In the genomic region with DNA sequence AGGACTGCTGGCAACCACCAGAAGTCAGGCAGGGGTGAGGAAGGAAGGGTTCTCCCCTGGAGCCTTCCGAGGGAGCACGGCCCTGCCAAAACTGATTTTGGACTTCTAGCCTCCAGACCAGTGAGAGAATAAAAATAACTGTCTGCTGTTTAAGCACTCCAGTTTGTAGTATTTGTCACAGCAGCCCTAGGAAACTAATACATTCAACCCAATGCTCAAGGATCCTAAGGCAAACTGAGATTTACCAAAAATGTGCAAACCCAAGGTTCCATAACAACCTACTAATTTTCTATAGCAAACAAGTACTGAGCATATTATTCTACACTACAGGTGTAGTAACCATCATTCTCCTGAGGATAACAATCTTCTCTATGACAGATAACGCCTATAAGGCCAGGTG, we compare ENCODE assay signal across 23 cellular contexts. TPM values are rescaled to one million over a fixed set of nuclear protein-coding genes. Genes with fewer than 3 reads are reported as not detected.
A peak's percentile ranks its signal among the peaks of the same experiment; 100 is the strongest.
DNase-seq lines count a peak whose midpoint lies in the region; ATAC-seq, FAIRE-seq and TF ChIP-seq lines count a peak whose summit lies in the region.
"Had no signal": no experiment of that assay in that cellular context is flagged by ENCODE, and none has a peak within 500 bp of the region (broad histone marks: within the 10 kb centered on the region; RNA-seq: fewer than 3 reads in every experiment).

No MANE protein-coding gene starts in this region.

- TF ChIP-seq POLR2A in GM12878 (IDR thresholded peaks at IDR 0.05; ENCODE audit: low read depth, low read length): no peak

- H3K36me3 ChIP-seq in GM12878 (ENCODE audit: control insufficient read depth in 2 of 2, insufficient read depth in 2 of 2, low read length in 1 of 2): peaks cover 0 to 6% of the 10 kb centered on the region in 2 experiments; a peak in 2 of 4 replicates
- H3K36me3 ChIP-seq in mesenchymal stem cell (ENCODE audit: control insufficient read depth in 1 of 2, insufficient read depth in 2 of 2, low read depth in 1 of 2, low read length in 2 of 2): peaks cover 0 to 30% of the 10 kb centered on the region in 2 experiments
- H3K36me3 ChIP-seq in left lung: peaks cover 0 to 13% of the 10 kb centered on the region in 2 donors
- H3K36me3 ChIP-seq: BE2C had no signal

- no TSS peak for BruUV-seq in GM12878 (replicated peaks; lab: Mats Ljungman, UMichigan)

- SMC1A ChIA-PET in GM12878 (lab: Charles Lee; ENCODE audit: uncharacterized antibody, unreplicated experiment): no interaction called here

- no peak overlapping the region for H2BK15ac ChIP-seq in mesenchymal stem cell (ENCODE audit: low read depth, poor library complexity, severe bottlenecking)

- POLR2A ChIA-PET in CD4-positive, alpha-beta T cell (lab: Charles Lee): no interaction called here
- POLR2A ChIA-PET in GM12878 (lab: Charles Lee): interaction anchor here (0.6 kb wide), 1 partner anchor 25 kb away, joined by 7 read pairs; no protein-coding TSS in a partner anchor

- in situ Hi-C loops in GM12878 (cut with MboI): no loop called here

- H3K79me1 ChIP-seq in mesenchymal stem cell (replicated peaks; ENCODE audit: low read length, poor library complexity, severe bottlenecking): peaks cover 24% of the 10 kb centered on the region

- H3K14ac ChIP-seq in mesenchymal stem cell (ENCODE audit: low read length in 2 of 2): no peak overlapping the region

- H3K36me3 Mint-ChIP-seq in CD4-positive, alpha-beta T cell (ENCODE audit: low read depth): peaks cover 66% of the 10 kb centered on the region
- H3K36me3 Mint-ChIP-seq in stimulated activated effector memory CD8-positive, alpha-beta T cell treated with anti-CD3 and anti-CD28 coated beads, Interleukin-12 subunit alpha, Interleukin-12 subunit beta, amount 100 ng/mL, for 72 hours: peaks cover 24% of the 10 kb centered on the region

- H2BK5ac ChIP-seq in mesenchymal stem cell (ENCODE audit: low read depth, low read length, poor library complexity, severe bottlenecking): no peak overlapping the region

- RAD21 ChIA-PET in GM12878 (lab: Charles Lee; ENCODE audit: unreplicated experiment): no interaction called here

- TF ChIP-seq EP300 in GM12878 (IDR thresholded peaks at IDR 0.05; ENCODE audit: borderline replicate concordance in 1 of 2, control insufficient read depth in 1 of 2, low read depth in 2 of 2, low read length in 2 of 2): no peak

- no peak overlapping the region for H3K4me2 ChIP-seq in GM12878 (ENCODE audit: control insufficient read depth, insufficient read depth)
- no peak overlapping the region for H3K4me2 ChIP-seq in mesenchymal stem cell (ENCODE audit: low read length, poor library complexity, severe bottlenecking)
- H3K4me2 ChIP-seq: BLaER1 had no signal

- no peak overlapping the region for H2AFZ ChIP-seq in GM12878 (ENCODE audit: control insufficient read depth, low read depth, low read length)
- no peak overlapping the region for H2AFZ ChIP-seq in mesenchymal stem cell (ENCODE audit: low read depth, low read length)

- H4K8ac ChIP-seq in mesenchymal stem cell (ENCODE audit: low read length): no peak overlapping the region

- ATAC-seq in CD4-positive, alpha-beta T cell (ENCODE audit: poor library complexity): no peak
- ATAC-seq in GM12878 (no peak), left lung (no peak)
- ATAC-seq in stimulated activated effector memory CD8-positive, alpha-beta T cell treated with anti-CD3 and anti-CD28 coated beads, Interleukin-12 subunit alpha, Interleukin-12 subunit beta, amount 100 ng/mL, for 72 hours: no peak
- ATAC-seq: CD8-positive, alpha-beta T cell had no signal

- H3K9me3 ChIP-seq in CD4-positive, alpha-beta T cell (ENCODE audit: control insufficient read depth, low read length): no peaks in the 10 kb centered on the region
- H3K9me3 ChIP-seq in GM12878 (replicated peaks; ENCODE audit: control insufficient read depth, insufficient read depth, low read length): no peaks in the 10 kb centered on the region
- H3K9me3 ChIP-seq in mesenchymal stem cell (ENCODE audit: control insufficient read depth, low read length): no peaks in the 10 kb centered on the region
- no peaks in the 10 kb centered on the region for H3K9me3 ChIP-seq in left lung
- H3K9me3 ChIP-seq: BE2C, BLaER1, Caco-2 had no signal

- H3K4ac ChIP-seq in mesenchymal stem cell (ENCODE audit: low read depth in 1 of 2, low read length in 2 of 2): no peak overlapping the region

- 97% methylated on average over 3 of the region's 3 CpGs for WGBS in GM12878 (ENCODE audit: insufficient coverage, insufficient replicate concordance, low lambda C conversion rate, missing lambda C conversion rate)
- 100% methylated on average over 2 of the region's 3 CpGs for WGBS in mesenchymal stem cell

- H3K79me2 ChIP-seq in GM12878 (ENCODE audit: control insufficient read depth, insufficient read depth, low read length): no peaks in the 10 kb centered on the region; the same call in none of the 2 replicates

- no peaks in the 10 kb centered on the region; the same call in 1 of the 2 replicates for H4K20me1 ChIP-seq in GM12878 (ENCODE audit: control insufficient read depth, insufficient read depth)

- peak overlapping the region; percentile 13 for H3K27ac Mint-ChIP-seq in CD4-positive, alpha-beta T cell
- peak overlapping the region; percentile 38 for H3K27ac Mint-ChIP-seq in stimulated activated effector memory CD8-positive, alpha-beta T cell treated with anti-CD3 and anti-CD28 coated beads, Interleukin-12 subunit alpha, Interleukin-12 subunit beta, amount 100 ng/mL, for 72 hours

- H2BK12ac ChIP-seq in mesenchymal stem cell (ENCODE audit: low read length in 2 of 2): no peak overlapping the region

- H3K27me3 ChIP-seq in CD4-positive, alpha-beta T cell (ENCODE audit: control insufficient read depth, insufficient read depth, low read length): no peaks in the 10 kb centered on the region
- H3K27me3 ChIP-seq in GM12878 (replicated peaks in 1 of 2; ENCODE audit: control insufficient read depth in 2 of 2, insufficient read depth in 2 of 2, low read length in 1 of 2): no peaks in the 10 kb centered on the region
- H3K27me3 ChIP-seq in mesenchymal stem cell (ENCODE audit: control insufficient read depth in 1 of 2, insufficient read depth in 1 of 2, low read length in 2 of 2): no peaks in the 10 kb centered on the region
- no peaks in the 10 kb centered on the region for H3K27me3 ChIP-seq in left lung
- H3K27me3 ChIP-seq: BE2C, BLaER1 had no signal

- H3K4me3 Mint-ChIP-seq in CD4-positive, alpha-beta T cell: no peak overlapping the region
- H3K4me3 Mint-ChIP-seq in stimulated activated effector memory CD8-positive, alpha-beta T cell treated with anti-CD3 and anti-CD28 coated beads, Interleukin-12 subunit alpha, Interleukin-12 subunit beta, amount 100 ng/mL, for 72 hours: no peak overlapping the region
- H3K4me3 Mint-ChIP-seq: CD14-positive monocyte; CD8-positive, alpha-beta T cell had no signal

- no peaks in the 10 kb centered on the region for H3K4me1 ChIP-seq in GM12878 (ENCODE audit: control insufficient read depth, insufficient read depth, low read length)
- H3K4me1 ChIP-seq in mesenchymal stem cell (ENCODE audit: control insufficient read depth, insufficient read depth, low read depth, low read length): peaks cover 5% of the 10 kb centered on the region
- H3K4me1 ChIP-seq in left lung: peaks cover 14 to 20% of the 10 kb centered on the region in 2 donors
- H3K4me1 ChIP-seq: BE2C had no signal

- no peak overlapping the region for H3K27ac ChIP-seq in CD4-positive, alpha-beta T cell (ENCODE audit: low read depth, low read length)
- H3K27ac ChIP-seq in GM12878 (ENCODE audit: control insufficient read depth, insufficient read depth): no peak overlapping the region
- no peak overlapping the region for H3K27ac ChIP-seq in mesenchymal stem cell (ENCODE audit: low read length, poor library complexity, severe bottlenecking)
- no peak overlapping the region for H3K27ac ChIP-seq in left lung
- H3K27ac ChIP-seq: BLaER1 had no signal

- no peaks in the 10 kb centered on the region for H3K9me3 Mint-ChIP-seq in CD4-positive, alpha-beta T cell
- no peaks in the 10 kb centered on the region for H3K9me3 Mint-ChIP-seq in stimulated activated effector memory CD8-positive, alpha-beta T cell treated with anti-CD3 and anti-CD28 coated beads, Interleukin-12 subunit alpha, Interleukin-12 subunit beta, amount 100 ng/mL, for 72 hours
- H3K9me3 Mint-ChIP-seq: CD14-positive monocyte; CD4-positive, CD25-positive, alpha-beta regulatory T cell; CD8-positive, alpha-beta T cell had no signal

- H2AK5ac ChIP-seq in mesenchymal stem cell (ENCODE audit: low read length, severe bottlenecking): no peak overlapping the region

- DNase-seq in CD4-positive, alpha-beta T cell: no peak
- no peak for DNase-seq in GM12878 (ENCODE audit: low read depth, low spot score)
- DNase-seq in stimulated activated effector memory CD8-positive, alpha-beta T cell treated with anti-CD3 and anti-CD28 coated beads, Interleukin-12 subunit alpha, Interleukin-12 subunit beta, amount 100 ng/mL, for 72 hours (ENCODE audit: low spot score in 2 of 2): no peak
- no peak for DNase-seq in mesenchymal stem cell
- DNase-seq in DMS53 treated with DMSO at 0.1 percent for 48 hours (lab: John Stamatoyannopoulos, UW; ENCODE audit: unreplicated experiment): no peak
- DNase-seq in left lung: no peak
- DNase-seq: 8988T; ACHN; BE2C; C1 segment of cervical spinal cord; Caco-2; Calu3; CD4-positive, CD25-positive, alpha-beta regulatory T cell; CD8-positive, alpha-beta T cell; DMS79; DND-41; EL; GDM1 had no signal

- no peak overlapping the region for H3K23ac ChIP-seq in mesenchymal stem cell (ENCODE audit: low read length in 2 of 2)

- peaks cover 88% of the 10 kb centered on the region for H3K4me1 Mint-ChIP-seq in CD4-positive, alpha-beta T cell (ENCODE audit: low read depth)
- peaks cover 45% of the 10 kb centered on the region for H3K4me1 Mint-ChIP-seq in stimulated activated effector memory CD8-positive, alpha-beta T cell treated with anti-CD3 and anti-CD28 coated beads, Interleukin-12 subunit alpha, Interleukin-12 subunit beta, amount 100 ng/mL, for 72 hours

- H4K91ac ChIP-seq in mesenchymal stem cell (ENCODE audit: low read length): no peak overlapping the region

- CTCF ChIA-PET in CD4-positive, alpha-beta T cell (lab: Charles Lee): no interaction called here
- CTCF ChIA-PET in GM12878 (lab: Yijun Ruan, JAX): no interaction called here

- no peak for TF ChIP-seq RAD21 in GM12878 (IDR thresholded peaks at IDR 0.05; ENCODE audit: insufficient read depth, low read depth, low read length)

- H3K9ac ChIP-seq in GM12878 (ENCODE audit: control insufficient read depth, insufficient read depth, low read length) (no peak overlapping the region), mesenchymal stem cell (ENCODE audit: low read length) (no peak overlapping the region)
- H3K9ac ChIP-seq: BLaER1 had no signal

- TF ChIP-seq CTCF in CD4-positive, alpha-beta T cell (IDR thresholded peaks at IDR 0.05): no peak
- TF ChIP-seq CTCF in GM12878 (IDR thresholded peaks at IDR 0.05 in 2 of 3, conservative IDR thresholded peaks at IDR 0.05 in 1 of 3; ENCODE audit: control insufficient read depth in 2 of 3, extremely low read depth in 1 of 3, insufficient read depth in 1 of 3, low read depth in 3 of 3, low read length in 3 of 3): no peak
- TF ChIP-seq CTCF in left lung (IDR thresholded peaks at IDR 0.05): no peak

- no peak overlapping the region for H3K18ac ChIP-seq in mesenchymal stem cell (ENCODE audit: low read depth in 1 of 2, low read length in 2 of 2)

- H2BK120ac ChIP-seq in mesenchymal stem cell (ENCODE audit: low read depth, low read length): no peak overlapping the region

- no peak overlapping the region for H3K4me3 ChIP-seq in GM12878
- H3K4me3 ChIP-seq in mesenchymal stem cell (ENCODE audit: insufficient read depth in 1 of 2, low read depth in 1 of 2, low read length in 2 of 2): no peak overlapping the region
- no peak overlapping the region for H3K4me3 ChIP-seq in left lung
- H3K4me3 ChIP-seq: BLaER1 had no signal

- intact Hi-C loops in CD4-positive, alpha-beta T cell (cut with DNase I, micrococcal nuclease): no loop called here
- intact Hi-C loops in GM12878 (cut with micrococcal nuclease; ENCODE audit: unreplicated experiment): no loop called here
- intact Hi-C loops in left lung (cut with DNase I): no loop called here

- H3K27me3 Mint-ChIP-seq in CD4-positive, alpha-beta T cell: no peaks in the 10 kb centered on the region
- H3K27me3 Mint-ChIP-seq: CD4-positive, CD25-positive, alpha-beta regulatory T cell had no signal

- FAIRE-seq in GM12878 (lab: Jason Lieb, UNC): peak; percentile 35
- FAIRE-seq: D721Med, GM12891, GM19239 had no signal

RNA-seq across cellular contexts. Expression of a gene that starts 18.6 kb away (rescaled TPM):
- 10 to 100 TPM; 40.3 to 41.1 TPM for total RNA-seq in CD4-positive, alpha-beta T cell
- 88.4 and 89.2 TPM in 2 replicates for total RNA-seq in GM12878 (2013; cell fraction: nucleolus; rRNA removed)
- total RNA-seq in GM12878 (2014; rRNA removed) (9.7 and 12.2 TPM in 2 replicates), GM12878 (2014; rRNA removed; fragmentation: Illumina TruSeq; extraction: Trizol) (12.9 and 13.5 TPM in 2 replicates), GM12878 (2021) (7.4 and 8.2 TPM in 2 replicates), left lung (10 to 100 TPM; 25.5 TPM)
- 3.6 TPM for polyA plus RNA-seq in GM12878 (2011; ENCODE audit: low read depth)
- polyA plus RNA-seq in GM12878 (2011; rRNA removed) (15.6 and 25.0 TPM in 2 replicates), GM12878 (2014; fragmentation: Illumina TruSeq; extraction: Trizol) (9.4 and 12.2 TPM in 2 replicates), GM12878 (2014; fragmentation: Nextera tagmentation; extraction: Ambion mirVana) (1 to 10 TPM; 5.4 to 7.7 TPM), GM12878 (2014; rRNA removed) (5.6 and 7.4 TPM in 2 replicates), GM12878 (2016; fragmentation: Nextera tagmentation; extraction: Ambion mirVana) (10 to 100 TPM in 1 of 2 experiments, 1 to 10 TPM in 1; 6.0 to 10.6 TPM)
- polyA plus RNA-seq in GM12878 (2011; cell fraction: cytosol; rRNA removed): 4.1 and 4.9 TPM in 2 replicates
- 17.7 and 21.0 TPM in 2 replicates for polyA plus RNA-seq in GM12878 (2011; cell fraction: nucleus; rRNA removed)
- 7.6 and 11.1 TPM in 2 replicates for polyA plus RNA-seq in GM12878 (2012)
- polyA minus RNA-seq in GM12878 (2011; rRNA and poly(A)+ RNA removed): 16.9 and 22.2 TPM in 2 replicates
- polyA minus RNA-seq in GM12878 (2011; cell fraction: cytosol; rRNA and poly(A)+ RNA removed): 7.8 and 11.5 TPM in 2 replicates
- polyA minus RNA-seq in GM12878 (2011; cell fraction: nucleus; rRNA and poly(A)+ RNA removed): 21.4 and 24.6 TPM in 2 replicates
- polyA plus RNA-seq in mesenchymal stem cell (2013, experiment 1 of 2): 20.8 TPM
- 20.0 TPM for polyA plus RNA-seq in mesenchymal stem cell (2013, experiment 2 of 2)
